Comparison of ENCODE assay signal across 20 cellular contexts in the genomic region with DNA sequence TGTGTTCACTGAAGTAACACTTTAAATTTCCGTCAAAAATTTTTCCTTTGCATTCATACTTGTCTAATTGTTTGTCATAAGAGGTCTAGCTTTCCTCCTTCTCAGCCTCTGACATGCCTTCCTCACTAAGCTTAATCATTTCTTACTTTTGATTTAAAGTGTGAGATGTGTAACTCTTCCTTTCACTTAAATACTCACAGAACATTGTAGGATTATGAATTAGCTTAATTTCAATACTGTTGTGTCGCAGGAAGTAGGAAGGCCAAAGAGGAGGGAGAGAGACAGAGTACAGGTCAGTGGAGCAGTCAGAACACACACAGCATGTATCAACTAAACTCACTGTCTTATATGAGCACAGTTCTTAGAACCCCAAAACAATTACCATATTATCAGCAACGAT.
DNase-seq lines count a peak whose midpoint lies in the region; ATAC-seq and TF ChIP-seq lines count a peak whose summit lies in the region.
"Had no signal": no experiment of that assay in that cellular context is flagged by ENCODE, and none has a peak within 500 bp of the region (broad histone marks: within the 10 kb centered on the region; RNA-seq: fewer than 3 reads in every experiment).

No MANE protein-coding gene starts in this region.

- peak overlapping the region; percentile 43 for H3K27ac Mint-ChIP-seq in activated CD4-positive, alpha-beta T cell treated with anti-CD3 and anti-CD28 coated beads, Interleukin-2, amount 10 ng/mL, durations not matched to agents 24 days and 14 days
- peak overlapping the region; percentile 8 for H3K27ac Mint-ChIP-seq in activated T-helper 17 cell treated with anti-CD3 and anti-CD28 coated beads, Interleukin-2, amount 50 U/mL, for 72 hours
- H3K27ac Mint-ChIP-seq in neural progenitor cell: peak overlapping the region; percentile 48
- H3K27ac Mint-ChIP-seq: brain had no signal

- H3K4me2 ChIP-seq in DND-41 (ENCODE audit: insufficient read depth, low read length) (no peak overlapping the region), neural progenitor cell (no peak overlapping the region)
- H3K4me2 ChIP-seq: A549, BLaER1 had no signal

- peak overlapping the region; percentile 78 for H3K27ac ChIP-seq in DND-41 (ENCODE audit: low read length)
- no peak overlapping the region for H3K27ac ChIP-seq in neural progenitor cell
- H3K27ac ChIP-seq: A549, BLaER1, GM23248, HL-60, sigmoid colon, upper lobe of left lung had no signal

- peaks cover 5% of the 10 kb centered on the region for H3K36me3 Mint-ChIP-seq in activated CD4-positive, alpha-beta T cell treated with anti-CD3 and anti-CD28 coated beads, Interleukin-2, amount 10 ng/mL, durations not matched to agents 24 days and 14 days (ENCODE audit: low read depth)
- no peaks in the 10 kb centered on the region for H3K36me3 Mint-ChIP-seq in activated T-helper 17 cell treated with anti-CD3 and anti-CD28 coated beads, Interleukin-2, amount 50 U/mL, for 72 hours (ENCODE audit: low read depth)
- H3K36me3 Mint-ChIP-seq in neural progenitor cell: peaks cover 7% of the 10 kb centered on the region

- no peaks in the 10 kb centered on the region for H3K9me3 ChIP-seq in DND-41 (ENCODE audit: insufficient read depth, low read length, severe bottlenecking)
- H3K9me3 ChIP-seq in neural progenitor cell (ENCODE audit: low read depth): no peaks in the 10 kb centered on the region
- H3K9me3 ChIP-seq: A549, BLaER1, sigmoid colon, upper lobe of left lung had no signal

- H4K20me1 ChIP-seq in DND-41 (ENCODE audit: insufficient read depth, low read length) (no peaks in the 10 kb centered on the region), neural progenitor cell (ENCODE audit: low read depth) (peaks cover 13% of the 10 kb centered on the region)

- H3F3A ChIP-seq in neural progenitor cell (ENCODE audit: low read depth): no peaks in the 10 kb centered on the region

- no peak for TF ChIP-seq CTCF in DND-41 (IDR thresholded peaks at IDR 0.05; ENCODE audit: borderline replicate concordance, extremely low read depth, low read length, poor library complexity, severe bottlenecking)
- no peak for TF ChIP-seq CTCF in neural progenitor cell (IDR thresholded peaks at IDR 0.05)

- H3K9ac ChIP-seq in DND-41 (ENCODE audit: low read depth, low read length): no peak overlapping the region
- H3K9ac ChIP-seq in neural progenitor cell: no peak overlapping the region
- H3K9ac ChIP-seq: BLaER1, GM23248 had no signal

- no peaks in the 10 kb centered on the region for H3K36me3 ChIP-seq in DND-41 (ENCODE audit: insufficient read depth, low read length)
- H3K36me3 ChIP-seq in neural progenitor cell: no peaks in the 10 kb centered on the region
- H3K36me3 ChIP-seq: BLaER1, sigmoid colon, upper lobe of left lung had no signal

- H3K9me3 Mint-ChIP-seq in activated CD4-positive, alpha-beta T cell treated with anti-CD3 and anti-CD28 coated beads, Interleukin-2, amount 10 ng/mL, durations not matched to agents 24 days and 14 days: no peaks in the 10 kb centered on the region
- H3K9me3 Mint-ChIP-seq in activated T-helper 17 cell treated with anti-CD3 and anti-CD28 coated beads, Interleukin-2, amount 50 U/mL, for 72 hours: no peaks in the 10 kb centered on the region
- peaks cover 3% of the 10 kb centered on the region for H3K9me3 Mint-ChIP-seq in neural progenitor cell

- intact Hi-C loops in activated CD4-positive, alpha-beta T cell treated with anti-CD3 and anti-CD28 coated beads, Interleukin-2, amount 10 ng/mL, durations not matched to agents 24 days and 14 days (cut with micrococcal nuclease): loop anchor here (1.0 to 10.0 kb wide), 2 partner anchors 9 to 275 kb away; a partner anchor contains a TSS
- intact Hi-C loops in Right ventricle myocardium inferior (cut with DNase I): no loop called here

- no peak overlapping the region for H3K4me3 ChIP-seq in DND-41 (ENCODE audit: low read depth in 1 of 2, low read length in 2 of 2)
- H3K4me3 ChIP-seq in neural progenitor cell: no peak overlapping the region
- H3K4me3 ChIP-seq: A549, BLaER1, GM23248, sigmoid colon, upper lobe of left lung had no signal

- H3K27me3 ChIP-seq in DND-41 (ENCODE audit: insufficient read depth, low read length, poor library complexity): no peaks in the 10 kb centered on the region
- no peaks in the 10 kb centered on the region for H3K27me3 ChIP-seq in neural progenitor cell
- H3K27me3 ChIP-seq: BLaER1, sigmoid colon, upper lobe of left lung had no signal

- no peak overlapping the region for H3K4me3 Mint-ChIP-seq in activated CD4-positive, alpha-beta T cell treated with anti-CD3 and anti-CD28 coated beads, Interleukin-2, amount 10 ng/mL, durations not matched to agents 24 days and 14 days
- peak overlapping the region; percentile 38 for H3K4me3 Mint-ChIP-seq in activated T-helper 17 cell treated with anti-CD3 and anti-CD28 coated beads, Interleukin-2, amount 50 U/mL, for 72 hours
- no peak overlapping the region for H3K4me3 Mint-ChIP-seq in neural progenitor cell
- H3K4me3 Mint-ChIP-seq: brain had no signal

- no peak overlapping the region for H2AFZ ChIP-seq in DND-41 (ENCODE audit: low read depth, low read length)
- H2AFZ ChIP-seq in neural progenitor cell (replicated peaks): no peak overlapping the region
- H2AFZ ChIP-seq: GM23248 had no signal

- peaks cover 12% of the 10 kb centered on the region for H3K4me1 Mint-ChIP-seq in activated CD4-positive, alpha-beta T cell treated with anti-CD3 and anti-CD28 coated beads, Interleukin-2, amount 10 ng/mL, durations not matched to agents 24 days and 14 days
- peaks cover 11% of the 10 kb centered on the region for H3K4me1 Mint-ChIP-seq in activated T-helper 17 cell treated with anti-CD3 and anti-CD28 coated beads, Interleukin-2, amount 50 U/mL, for 72 hours
- peaks cover 11% of the 10 kb centered on the region for H3K4me1 Mint-ChIP-seq in neural progenitor cell

- ATAC-seq in DND-41 (ENCODE audit: insufficient read depth, low read depth) (peak; percentile 22; the same call in 1 of the 3 replicates), GM21717 (IDR thresholded peaks at IDR 0.05; ENCODE audit: unreplicated experiment) (no peak), Right ventricle myocardium inferior (no peak)
- ATAC-seq in activated T-helper 17 cell treated with anti-CD3 and anti-CD28 coated beads, Interleukin-2, amount 50 U/mL, for 72 hours (replicated peaks): peak; percentile 97
- ATAC-seq: A549, left cardiac atrium had no signal

- H3K4me1 ChIP-seq in DND-41 (ENCODE audit: insufficient read depth, low read length) (peaks cover 31% of the 10 kb centered on the region), neural progenitor cell (peaks cover 17% of the 10 kb centered on the region)
- H3K4me1 ChIP-seq: A549, BLaER1, upper lobe of left lung had no signal

- no peaks in the 10 kb centered on the region for H3K27me3 Mint-ChIP-seq in activated CD4-positive, alpha-beta T cell treated with anti-CD3 and anti-CD28 coated beads, Interleukin-2, amount 10 ng/mL, durations not matched to agents 24 days and 14 days
- no peaks in the 10 kb centered on the region for H3K27me3 Mint-ChIP-seq in activated T-helper 17 cell treated with anti-CD3 and anti-CD28 coated beads, Interleukin-2, amount 50 U/mL, for 72 hours
- H3K27me3 Mint-ChIP-seq in neural progenitor cell (ENCODE audit: insufficient read depth, low read depth): no peaks in the 10 kb centered on the region
- H3K27me3 Mint-ChIP-seq: brain had no signal

- H3K79me2 ChIP-seq in DND-41 (ENCODE audit: insufficient read depth, low read length) (peaks cover 96% of the 10 kb centered on the region), neural progenitor cell (ENCODE audit: low read depth) (peaks cover 63% of the 10 kb centered on the region)

- DNase-seq in activated CD4-positive, alpha-beta T cell treated with anti-CD3 and anti-CD28 coated beads, Interleukin-2, amount 10 ng/mL, durations not matched to agents 24 days and 14 days: no peak
- DNase-seq in activated CD4-positive, alpha-beta T cell treated with anti-CD3 and anti-CD28 coated beads for 4 hours: no peak
- no peak for DNase-seq in DND-41
- no peak for DNase-seq in neural progenitor cell (ENCODE audit: low spot score)
- no peak for DNase-seq in Right ventricle myocardium inferior (ENCODE audit: missing footprints)
- no peak for DNase-seq in GM03348 (ENCODE audit: low spot score)
- DNase-seq: glutamatergic neuron; GM23248; left cardiac atrium; NCI-H1105 treated with DMSO at 0.1 percent for 48 hours; posterior cingulate gyrus; sigmoid colon; stimulated activated CD4-positive, alpha-beta T cell treated with anti-CD3 and anti-CD28 coated beads, Interleukin-1b, Interleukin-23, amount 100 ng/mL, for 48 hours; upper lobe of left lung had no signal

Comparison
In these comparisons a context has a peak if more than half of its experiments do, and no peak if none do; other contexts are left out.
1. ATAC-seq: peak in DND-41 (single experiment) and activated T-helper 17 cell treated with anti-CD3 and anti-CD28 coated beads, Interleukin-2, amount 50 U/mL, for 72 hours (single experiment); none in GM21717 (single experiment) and Right ventricle myocardium inferior (single experiment).
2. Peak in every context shown above with its lines, with median percentiles within 50 percentile points of each other: H3K27ac Mint-ChIP-seq.